In the genomic region with DNA sequence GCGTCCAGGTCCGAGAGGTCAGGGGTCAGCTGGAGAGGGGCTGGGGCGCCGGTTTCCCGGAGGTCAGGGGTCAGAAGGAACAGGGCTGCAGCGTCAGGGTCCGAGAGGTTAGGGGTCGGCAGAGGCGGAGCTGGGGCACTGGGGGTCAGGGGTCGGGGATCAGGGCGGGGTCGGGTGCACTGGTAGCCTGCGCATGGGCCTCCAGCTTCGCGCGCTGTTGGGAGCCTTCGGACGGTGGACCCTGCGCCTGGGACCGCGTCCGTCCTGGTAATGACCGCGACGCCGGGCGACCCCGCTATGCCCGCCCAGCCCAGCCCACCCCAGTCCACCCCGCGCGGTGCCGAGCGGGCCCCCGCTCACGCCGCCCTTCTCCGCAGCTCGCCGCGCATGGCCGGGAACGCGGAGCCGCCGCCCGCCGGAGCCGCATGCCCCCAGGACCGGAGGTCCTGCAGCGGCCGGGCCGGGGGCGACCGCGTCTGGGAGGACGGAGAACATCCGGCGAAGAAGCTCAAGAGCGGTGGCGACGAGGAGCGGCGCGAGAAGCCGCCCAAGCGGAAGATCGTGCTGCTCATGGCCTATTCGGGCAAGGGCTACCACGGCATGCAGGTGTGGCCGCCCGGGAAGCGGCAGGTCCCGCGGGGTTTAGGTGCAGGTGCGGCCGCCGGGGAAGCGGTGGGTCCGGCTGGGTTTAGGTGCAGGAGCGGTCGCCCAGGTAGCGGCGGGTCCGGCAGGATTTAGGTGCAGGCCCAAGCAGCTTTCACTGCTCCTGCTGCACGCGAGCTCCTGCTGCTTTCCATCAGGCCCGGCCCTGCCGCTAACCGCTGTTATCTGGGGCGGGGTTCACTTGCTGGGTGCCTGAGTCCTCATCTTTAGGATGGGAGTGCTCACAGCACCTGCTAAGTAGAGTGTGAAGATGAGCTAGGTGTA, we compare ENCODE assay signal across 8 cellular contexts. TPM values are rescaled to one million over a fixed set of nuclear protein-coding genes. Genes with fewer than 3 reads are reported as not detected.
DNase-seq lines count a peak whose midpoint lies in the region; ATAC-seq, FAIRE-seq and TF ChIP-seq lines count a peak whose summit lies in the region.

No MANE protein-coding gene starts in this region.

- no peaks in the 10 kb centered on the region for H3K9me3 Mint-ChIP-seq in activated naive CD8-positive, alpha-beta T cell treated with anti-CD3 and anti-CD28 coated beads, Interleukin-2, amount 10 ng/mL, durations not matched to agents 7 days and 5 days

- H3K36me3 Mint-ChIP-seq in activated naive CD8-positive, alpha-beta T cell treated with anti-CD3 and anti-CD28 coated beads, Interleukin-2, amount 10 ng/mL, durations not matched to agents 7 days and 5 days, result peaks cover 13% of the 10 kb centered on the region

- H3K27me3 Mint-ChIP-seq in activated naive CD8-positive, alpha-beta T cell treated with anti-CD3 and anti-CD28 coated beads, Interleukin-2, amount 10 ng/mL, durations not matched to agents 7 days and 5 days, result no peaks in the 10 kb centered on the region

- peak; percentile 66 for DNase-seq in activated naive CD8-positive, alpha-beta T cell treated with anti-CD3 and anti-CD28 coated beads, Interleukin-2, amount 10 ng/mL, durations not matched to agents 7 days and 5 days
- peak; percentile 42 for DNase-seq in small intestine

- peaks cover 15 to 51% (median 44%) of the 10 kb centered on the region in 10 experiments for H3K4me1 ChIP-seq in BLaER1 treated with 17β-estradiol and CSF1 and Interleukin-3, amounts not matched to agents 10 nM and 100 nM
- H3K4me1 ChIP-seq in OCI-LY3 (ENCODE audit: low read length), result peaks cover 11% of the 10 kb centered on the region
- H3K4me1 ChIP-seq in small intestine (ENCODE audit: control insufficient read depth in 2 of 2, insufficient read depth in 1 of 2, low read depth in 1 of 2, low read length in 1 of 2), result peaks cover 2 to 8% of the 10 kb centered on the region in 2 donors

- peak overlapping the region; percentile 98 for H3K4me3 Mint-ChIP-seq in activated naive CD8-positive, alpha-beta T cell treated with anti-CD3 and anti-CD28 coated beads, Interleukin-2, amount 10 ng/mL, durations not matched to agents 7 days and 5 days

- no peak overlapping the region for H2AFZ ChIP-seq in OCI-LY3 (ENCODE audit: low read depth, low read length)

- H3K9me3 ChIP-seq in BLaER1 treated with 17β-estradiol and CSF1 and Interleukin-3, amounts not matched to agents 10 nM and 100 nM (replicated peaks in 1 of 11), result peaks cover 0 to 8% (median 0%) of the 10 kb centered on the region in 11 experiments; a peak in 8 of 22 replicates
- H3K9me3 ChIP-seq in OCI-LY3 (ENCODE audit: insufficient read depth, low read length), result no peaks in the 10 kb centered on the region
- no peaks in the 10 kb centered on the region for H3K9me3 ChIP-seq in small intestine (ENCODE audit: control insufficient read depth, low read depth)

- H3K36me3 ChIP-seq in BLaER1 treated with 17β-estradiol and CSF1 and Interleukin-3, amounts not matched to agents 10 nM and 100 nM, result peaks cover 33 to 46% (median 43%) of the 10 kb centered on the region in 11 experiments
- H3K36me3 ChIP-seq in OCI-LY3 (replicated peaks; ENCODE audit: low read depth, low read length) (peaks cover 27% of the 10 kb centered on the region), small intestine (ENCODE audit: control insufficient read depth in 2 of 2, insufficient read depth in 2 of 2, low read length in 2 of 2) (peaks cover 4 to 10% of the 10 kb centered on the region in 2 donors)

- peak overlapping the region; percentile 98 for H3K27ac Mint-ChIP-seq in activated naive CD8-positive, alpha-beta T cell treated with anti-CD3 and anti-CD28 coated beads, Interleukin-2, amount 10 ng/mL, durations not matched to agents 7 days and 5 days

- H3K27ac ChIP-seq in BLaER1 treated with 17β-estradiol and CSF1 and Interleukin-3, amounts not matched to agents 10 nM and 100 nM, result peak overlapping the region; percentile 76 to 96 (median 94)
- H3K27ac ChIP-seq in OCI-LY3 (ENCODE audit: low read length) (peak overlapping the region; percentile 58), small intestine (ENCODE audit: low read depth in 1 of 2, low read length in 1 of 2) (peak overlapping the region; percentile 21 to 62)

- no peaks in the 10 kb centered on the region for H3K27me3 ChIP-seq in BLaER1 treated with 17β-estradiol and CSF1 and Interleukin-3, amounts not matched to agents 10 nM and 100 nM
- H3K27me3 ChIP-seq in OCI-LY3 (ENCODE audit: low read depth, low read length) (no peaks in the 10 kb centered on the region), small intestine (ENCODE audit: control insufficient read depth in 2 of 2, insufficient read depth in 2 of 2, low read length in 2 of 2) (no peaks in the 10 kb centered on the region)

- WGBS in small intestine, 3 donors, result 1 to 2% (median 1%) methylated on average over 53 to 91 of the region's 91 CpGs

- ATAC-seq in GM21528 (IDR thresholded peaks at IDR 0.05; ENCODE audit: low FRiP score, unreplicated experiment), result peak; percentile 26
- peak; percentile 11 for ATAC-seq in activated naive CD8-positive, alpha-beta T cell treated with anti-CD3 and anti-CD28 coated beads, Interleukin-2, amount 10 ng/mL, durations not matched to agents 7 days and 5 days (ENCODE audit: low read depth)
- no peak for ATAC-seq in GM21786 (IDR thresholded peaks at IDR 0.05; ENCODE audit: unreplicated experiment)
- no peak for ATAC-seq in HG03571 (IDR thresholded peaks at IDR 0.05; ENCODE audit: unreplicated experiment)

- H3K4me2 ChIP-seq in BLaER1 treated with 17β-estradiol and CSF1 and Interleukin-3, amounts not matched to agents 10 nM and 100 nM, result peak overlapping the region; percentile 78 to 99 (median 92)
- peak overlapping the region; percentile 77 for H3K4me2 ChIP-seq in OCI-LY3 (ENCODE audit: low read length)

- peaks cover 0 to 50% (median 46%) of the 10 kb centered on the region in 11 experiments; a peak in 19 of 22 replicates for H4K20me1 ChIP-seq in BLaER1 treated with 17β-estradiol and CSF1 and Interleukin-3, amounts not matched to agents 10 nM and 100 nM
- 0 out of 2 replicates have a peak, but pooled peaks cover 9% of the 10 kb centered on the region for H4K20me1 ChIP-seq in OCI-LY3 (ENCODE audit: insufficient read depth, low read length)

- no peak for FAIRE-seq in small intestine (lab: Jason Lieb, UNC)

- no peak for TF ChIP-seq CTCF in OCI-LY3 (IDR thresholded peaks at IDR 0.05; ENCODE audit: low read depth, low read length)

- H3K79me2 ChIP-seq in OCI-LY3 (ENCODE audit: low read length), result peaks cover 43% of the 10 kb centered on the region

- H3K9ac ChIP-seq in BLaER1 treated with 17β-estradiol and CSF1 and Interleukin-3, amounts not matched to agents 10 nM and 100 nM, result peak overlapping the region; percentile 92 to 96 (median 95)
- H3K9ac ChIP-seq in OCI-LY3 (ENCODE audit: low read length), result peak overlapping the region; percentile 98

- H3K4me3 ChIP-seq in BLaER1 treated with 17β-estradiol and CSF1 and Interleukin-3, amounts not matched to agents 10 nM and 100 nM, result peak overlapping the region; percentile 74 to 97 (median 90)
- H3K4me3 ChIP-seq in OCI-LY3 (ENCODE audit: low read length), result peak overlapping the region; percentile 99
- H3K4me3 ChIP-seq in iPS-11a (ENCODE audit: low read depth, low read length), result peak overlapping the region; percentile 82
- peak overlapping the region; percentile 91 to 93 for H3K4me3 ChIP-seq in small intestine (ENCODE audit: low read depth in 1 of 2, low read length in 2 of 2)

- POLR2A ChIA-PET in activated naive CD8-positive, alpha-beta T cell treated with anti-CD3 and anti-CD28 coated beads, Interleukin-2, amount 10 ng/mL, durations not matched to agents 7 days and 5 days (lab: Charles Lee), result interaction anchor here (0.7 to 2.5 kb wide), 10 partner anchors 8 to 325 kb away, joined by 3 to 17 read pairs (median 4); partner anchors contain the start of genes EP400 and SFSWAP

- peaks cover 13% of the 10 kb centered on the region for H3K4me1 Mint-ChIP-seq in activated naive CD8-positive, alpha-beta T cell treated with anti-CD3 and anti-CD28 coated beads, Interleukin-2, amount 10 ng/mL, durations not matched to agents 7 days and 5 days

RNA-seq across cellular contexts. Expression of gene PUS1, which starts 0.7 kb away (rescaled TPM):
- 10 to 100 TPM; 45.3 to 48.6 TPM for total RNA-seq in activated naive CD8-positive, alpha-beta T cell treated with anti-CD3 and anti-CD28 coated beads, Interleukin-2, amount 10 ng/mL, durations not matched to agents 7 days and 5 days
- polyA plus RNA-seq in small intestine, result 10 to 100 TPM; 11.6 to 30.0 (median 13.5) TPM

RNA-seq across cellular contexts. Expression of gene EP400, which starts 19.9 kb away (rescaled TPM):
- 10 to 100 TPM; 66.7 to 70.2 TPM for total RNA-seq in activated naive CD8-positive, alpha-beta T cell treated with anti-CD3 and anti-CD28 coated beads, Interleukin-2, amount 10 ng/mL, durations not matched to agents 7 days and 5 days
- 10 to 100 TPM in 2 of 3 donors, 1 to 10 TPM in 1; 8.6 to 14.3 (median 11.4) TPM for polyA plus RNA-seq in small intestine

RNA-seq across cellular contexts. Expression of gene ULK1, which starts 35.4 kb away (rescaled TPM):
- 10 to 100 TPM; 32.6 to 33.2 TPM for total RNA-seq in activated naive CD8-positive, alpha-beta T cell treated with anti-CD3 and anti-CD28 coated beads, Interleukin-2, amount 10 ng/mL, durations not matched to agents 7 days and 5 days
- 10 to 100 TPM; 11.3 to 12.7 (median 12.3) TPM for polyA plus RNA-seq in small intestine

Comparison
In these comparisons a context has a peak if more than half of its experiments do, and no peak if none do; other contexts are left out.
1. H3K27ac ChIP-seq: peak in every context shown above with its lines; median percentile 94 in BLaER1 treated with 17β-estradiol and CSF1 and Interleukin-3, amounts not matched to agents 10 nM and 100 nM; 58 in OCI-LY3; 42 in small intestine.
2. ATAC-seq: peak in GM21528 (single experiment) and activated naive CD8-positive, alpha-beta T cell treated with anti-CD3 and anti-CD28 coated beads, Interleukin-2, amount 10 ng/mL, durations not matched to agents 7 days and 5 days (single experiment); none in GM21786 (single experiment) and HG03571 (single experiment).
3. Peak in every context shown above with its lines, with median percentiles within 50 percentile points of each other: H3K4me3 ChIP-seq.